ENCODE assay signal across 8 cellular contexts in the genomic region with DNA sequence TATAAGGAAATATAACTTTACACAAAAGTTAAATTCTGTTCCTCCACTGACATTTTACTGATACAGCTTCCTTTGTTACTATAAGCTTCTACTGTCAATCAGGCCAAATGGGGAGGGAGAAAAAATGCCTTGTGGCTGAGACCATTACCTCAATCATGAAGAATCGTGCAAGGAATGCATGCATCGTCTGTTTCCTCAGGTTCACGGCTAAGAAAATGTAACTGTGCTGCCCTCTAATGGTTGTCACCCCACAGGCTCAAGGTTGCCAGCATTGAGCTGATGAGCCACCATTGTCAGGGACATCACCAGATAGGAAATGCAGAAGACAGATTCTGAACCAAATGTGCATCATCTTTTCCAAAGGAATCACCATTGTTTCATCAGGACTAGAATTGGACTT.
DNase-seq lines count a peak whose midpoint lies in the region; ATAC-seq lines count a peak whose summit lies in the region.

No MANE protein-coding gene starts in this region.

- H3K27ac Mint-ChIP-seq in activated CD8-positive, alpha-beta memory T cell treated with anti-CD3 and anti-CD28 coated beads, Interleukin-2, amount 10 ng/mL, durations not matched to agents 7 days and 5 days = no peak overlapping the region

- H3K4me1 ChIP-seq in mesendoderm (ENCODE audit: control insufficient read depth, low read depth, low read length) = no peaks in the 10 kb centered on the region

- no peak overlapping the region for H3K4me3 Mint-ChIP-seq in activated CD8-positive, alpha-beta memory T cell treated with anti-CD3 and anti-CD28 coated beads, Interleukin-2, amount 10 ng/mL, durations not matched to agents 7 days and 5 days

- H3K4me1 Mint-ChIP-seq in activated CD8-positive, alpha-beta memory T cell treated with anti-CD3 and anti-CD28 coated beads, Interleukin-2, amount 10 ng/mL, durations not matched to agents 7 days and 5 days = no peaks in the 10 kb centered on the region

- H3K23ac ChIP-seq in mesendoderm (ENCODE audit: low read length) = no peak overlapping the region

- no peak overlapping the region for H3K9ac ChIP-seq in mesendoderm (ENCODE audit: low read length)

- no peak for ATAC-seq in activated CD8-positive, alpha-beta memory T cell treated with anti-CD3 and anti-CD28 coated beads, Interleukin-2, amount 10 ng/mL, durations not matched to agents 7 days and 5 days
- no peak for ATAC-seq in HG03460 (IDR thresholded peaks at IDR 0.05; ENCODE audit: unreplicated experiment)
- no peak for ATAC-seq in GM18907 (IDR thresholded peaks at IDR 0.05; ENCODE audit: unreplicated experiment)

- H3K27ac ChIP-seq in mesendoderm (ENCODE audit: low read depth, low read length) = no peak overlapping the region

- H3K27me3 ChIP-seq in mesendoderm (ENCODE audit: insufficient read depth, low read length, poor library complexity) = no peaks in the 10 kb centered on the region

- H4K8ac ChIP-seq in mesendoderm (ENCODE audit: low read depth, low read length) = no peak overlapping the region

- H3K79me2 ChIP-seq in mesendoderm (ENCODE audit: control insufficient read depth, insufficient read depth, low read length) = no peaks in the 10 kb centered on the region

- H3K36me3 Mint-ChIP-seq in activated CD8-positive, alpha-beta memory T cell treated with anti-CD3 and anti-CD28 coated beads, Interleukin-2, amount 10 ng/mL, durations not matched to agents 7 days and 5 days = no peaks in the 10 kb centered on the region

- no peaks in the 10 kb centered on the region for H3K27me3 Mint-ChIP-seq in activated CD8-positive, alpha-beta memory T cell treated with anti-CD3 and anti-CD28 coated beads, Interleukin-2, amount 10 ng/mL, durations not matched to agents 7 days and 5 days

- H2BK15ac ChIP-seq in mesendoderm (replicated peaks; ENCODE audit: low read depth) = no peak overlapping the region

- no peaks in the 10 kb centered on the region for H3K79me1 ChIP-seq in mesendoderm (ENCODE audit: low read length)

- H3K9me3 Mint-ChIP-seq in activated CD8-positive, alpha-beta memory T cell treated with anti-CD3 and anti-CD28 coated beads, Interleukin-2, amount 10 ng/mL, durations not matched to agents 7 days and 5 days (ENCODE audit: low read depth) = peaks cover 5% of the 10 kb centered on the region

- no peak overlapping the region for H3K18ac ChIP-seq in mesendoderm (ENCODE audit: low read length)

- H3K4me3 ChIP-seq in mesendoderm (ENCODE audit: low read length) = no peak overlapping the region

- H2AK5ac ChIP-seq in mesendoderm (ENCODE audit: low read length) = no peak overlapping the region

- H3K4me2 ChIP-seq in mesendoderm (ENCODE audit: low read length) = no peak overlapping the region

- DNase-seq in SIG-M5 treated with dmso at 0.1 percent for 504 hours (lab: John Stamatoyannopoulos, UW; ENCODE audit: unreplicated experiment) (peak; percentile 1), SIG-M5 (lab: John Stamatoyannopoulos, UW) (no peak), NCI-H345 treated with DMSO at 0.1 percent for 48 hours (lab: John Stamatoyannopoulos, UW; ENCODE audit: unreplicated experiment) (peak; percentile 28), cerebellar cortex (ENCODE audit: low spot score) (peak; percentile 3), mesendoderm (peak; percentile 98)
- DNase-seq in activated CD8-positive, alpha-beta memory T cell treated with anti-CD3 and anti-CD28 coated beads, Interleukin-2, amount 10 ng/mL, durations not matched to agents 7 days and 5 days = no peak

- H2BK5ac ChIP-seq in mesendoderm (ENCODE audit: low read length) = no peak overlapping the region

- no peaks in the 10 kb centered on the region for H3K36me3 ChIP-seq in mesendoderm (ENCODE audit: control insufficient read depth, insufficient read depth, low read length)

- H3K4ac ChIP-seq in mesendoderm (ENCODE audit: low read depth, low read length) = no peak overlapping the region

- no peak overlapping the region for H4K5ac ChIP-seq in mesendoderm (ENCODE audit: low read length)

- H3K56ac ChIP-seq in mesendoderm (ENCODE audit: low read length) = no peak overlapping the region

- no CpG with 5 or more reads among the region's 3 CpGs for WGBS in mesendoderm (ENCODE audit: extremely low coverage, insufficient coverage, low lambda C conversion rate)

- CTCF ChIA-PET in activated CD8-positive, alpha-beta memory T cell treated with anti-CD3 and anti-CD28 coated beads, Interleukin-2, amount 10 ng/mL, durations not matched to agents 7 days and 5 days (lab: Charles Lee) = interaction anchor here (1.0 kb wide), 1 partner anchor 37 kb away, joined by 3 read pairs; no protein-coding TSS in a partner anchor

- no peak overlapping the region for H2BK120ac ChIP-seq in mesendoderm (ENCODE audit: low read depth, low read length)

Comparison
In these comparisons a context has a peak if more than half of its experiments do, and no peak if none do; other contexts are left out.
1. DNase-seq: peak in SIG-M5 treated with dmso at 0.1 percent for 504 hours (single experiment), NCI-H345 treated with DMSO at 0.1 percent for 48 hours (single experiment), cerebellar cortex (single experiment) and mesendoderm (single experiment); none in SIG-M5 (single experiment) and activated CD8-positive, alpha-beta memory T cell treated with anti-CD3 and anti-CD28 coated beads, Interleukin-2, amount 10 ng/mL, durations not matched to agents 7 days and 5 days (single experiment).